ENCODE assay signal across 12 cellular contexts in the genomic region with DNA sequence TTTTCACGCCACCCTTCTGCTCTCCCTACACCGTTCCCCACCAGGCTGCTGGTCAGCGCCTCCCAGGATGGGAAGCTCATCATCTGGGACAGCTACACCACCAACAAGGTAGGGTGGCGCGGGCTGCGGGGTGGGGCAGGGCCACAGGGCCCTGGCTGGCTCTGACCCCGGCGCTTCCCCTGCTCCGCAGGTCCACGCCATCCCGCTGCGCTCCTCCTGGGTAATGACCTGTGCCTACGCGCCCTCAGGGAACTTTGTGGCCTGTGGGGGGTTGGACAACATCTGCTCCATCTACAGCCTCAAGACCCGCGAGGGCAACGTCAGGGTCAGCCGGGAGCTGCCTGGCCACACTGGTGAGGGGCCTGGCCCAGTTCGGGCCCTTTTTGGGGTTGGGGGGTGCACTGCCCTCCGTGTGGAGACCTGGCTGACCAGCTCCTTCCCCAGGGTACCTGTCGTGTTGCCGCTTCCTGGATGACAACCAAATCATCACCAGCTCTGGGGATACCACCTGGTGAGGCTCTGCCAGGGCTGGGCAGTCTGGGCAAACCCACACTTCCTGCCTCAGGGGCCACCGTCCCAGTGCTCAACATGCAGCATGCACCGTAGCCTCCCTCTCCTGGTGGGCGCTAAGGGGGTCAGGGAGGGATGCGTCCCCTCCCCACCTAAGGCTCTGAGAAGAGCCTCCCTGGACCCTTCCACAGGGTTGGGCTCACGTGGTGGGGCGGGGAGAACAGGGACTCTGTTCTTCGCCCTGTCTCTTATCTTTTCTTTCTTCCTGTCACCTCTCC. TPM values are rescaled to one million over a fixed set of nuclear protein-coding genes. Genes with fewer than 3 reads are reported as not detected.
DNase-seq lines count a peak whose midpoint lies in the region; TF ChIP-seq lines count a peak whose summit lies in the region.
"Had no signal": no experiment of that assay in that cellular context is flagged by ENCODE, and none has a peak within 500 bp of the region (broad histone marks: within the 10 kb centered on the region; RNA-seq: fewer than 3 reads in every experiment).

No MANE protein-coding gene starts in this region.

- H3K36me3 ChIP-seq in CD4-positive, alpha-beta memory T cell (ENCODE audit: insufficient read depth, low read length), result peaks cover 31% of the 10 kb centered on the region
- H3K36me3 ChIP-seq in HEK293 (ENCODE audit: control insufficient read depth in 2 of 2, insufficient read depth in 1 of 2, low read length in 2 of 2) (peaks cover 0 to 55% of the 10 kb centered on the region in 2 experiments; a peak in 2 of 3 replicates), neuronal stem cell (replicated peaks in 1 of 2; ENCODE audit: control insufficient read depth in 2 of 2, insufficient read depth in 2 of 2, low read length in 2 of 2) (peaks cover 34 to 62% of the 10 kb centered on the region in 2 donors), esophagus squamous epithelium (peaks cover 37 to 61% (median 38%) of the 10 kb centered on the region in 3 donors)

- H3K27ac ChIP-seq in CD4-positive, alpha-beta memory T cell (ENCODE audit: low read depth, low read length), result no peak overlapping the region
- H3K27ac ChIP-seq in HEK293 (ENCODE audit: extremely low read depth, low read depth, low read length) (peak overlapping the region; percentile 48; the same call in 1 of the 2 replicates), neuronal stem cell (replicated peaks; ENCODE audit: low read length) (no peak overlapping the region), esophagus squamous epithelium (no peak overlapping the region)

- H3K9ac ChIP-seq in neuronal stem cell (ENCODE audit: low read depth, low read length, poor library complexity), result peak overlapping the region; percentile 63

- H4K91ac ChIP-seq in neuronal stem cell (ENCODE audit: low read depth, low read length, poor library complexity), result no peak overlapping the region

- H2BK120ac ChIP-seq in neuronal stem cell (ENCODE audit: low read depth, low read length), result no peak overlapping the region

- no CpG with 5 or more reads among the region's 29 CpGs for WGBS in neuronal stem cell (ENCODE audit: extremely low coverage in 2 of 2, insufficient read length in 2 of 2, insufficient replicate concordance in 1 of 2), 2 donors
- 60 to 80% methylated on average over 1 to 3 of the region's 29 CpGs for WGBS in esophagus squamous epithelium, 2 donors

- H3K36me3 Mint-ChIP-seq in CD4-positive, alpha-beta memory T cell, result peaks cover 8 to 52% of the 10 kb centered on the region in 2 donors
- peaks cover 85% of the 10 kb centered on the region for H3K36me3 Mint-ChIP-seq in dendritic cell treated with granulocyte-macrophage colony-stimulating factor and Interleukin-4, amounts not matched to agents 40 ng/mL and 50 ng/mL, for 4 days (ENCODE audit: low read depth)

- no peak overlapping the region for H2BK15ac ChIP-seq in neuronal stem cell (ENCODE audit: low read length)

- H3K4me1 ChIP-seq in CD4-positive, alpha-beta memory T cell (ENCODE audit: insufficient read depth, low read length), result peaks cover 50% of the 10 kb centered on the region
- peaks cover 6% of the 10 kb centered on the region; the same call in 1 of the 2 replicates for H3K4me1 ChIP-seq in HEK293 (ENCODE audit: control insufficient read depth, insufficient read depth, low read length)
- H3K4me1 ChIP-seq in neuronal stem cell (ENCODE audit: control insufficient read depth in 2 of 2, insufficient read depth in 1 of 2, low read depth in 1 of 2, low read length in 2 of 2), result peaks cover 3 to 4% of the 10 kb centered on the region in 2 donors
- H3K4me1 ChIP-seq in esophagus squamous epithelium, result peaks cover 26 to 81% (median 32%) of the 10 kb centered on the region in 3 donors

- peaks cover 0 to 2% (median 0%) of the 10 kb centered on the region in 8 donors for H3K9me3 Mint-ChIP-seq in CD4-positive, alpha-beta memory T cell
- H3K9me3 Mint-ChIP-seq in dendritic cell treated with granulocyte-macrophage colony-stimulating factor and Interleukin-4, amounts not matched to agents 40 ng/mL and 50 ng/mL, for 4 days, result no peaks in the 10 kb centered on the region

- H2AFZ ChIP-seq in neuronal stem cell (ENCODE audit: low read length), result no peak overlapping the region

- H3K4ac ChIP-seq in neuronal stem cell (ENCODE audit: low read length), result no peak overlapping the region

- no peak for TF ChIP-seq CTCF in HEK293 (tag by site-specific recombination; IDR thresholded peaks at IDR 0.05)
- no peak for TF ChIP-seq CTCF in esophagus squamous epithelium (IDR thresholded peaks at IDR 0.05)

- no peak for DNase-seq in CD4-positive, alpha-beta memory T cell
- DNase-seq in neuronal stem cell (ENCODE audit: low spot score), result no peak
- no peak for DNase-seq in esophagus squamous epithelium (lab: John Stamatoyannopoulos, UW)
- DNase-seq in NCI-H345 treated with DMSO at 0.1 percent for 48 hours (lab: John Stamatoyannopoulos, UW; ENCODE audit: unreplicated experiment), result no peak
- DNase-seq in nucleus accumbens (lab: John Stamatoyannopoulos, UW), result no peak
- DNase-seq: activated CD4-positive, CD25-positive, alpha-beta regulatory T cell; DMS 273 treated with DMSO at 0.1 percent for 48 hours; midbrain; NCI-H2227 treated with DMSO at 0.1 percent for 48 hours had no signal

- TF ChIP-seq POLR2A in esophagus squamous epithelium (IDR thresholded peaks at IDR 0.05), result no peak

- H3K4me3 Mint-ChIP-seq in CD4-positive, alpha-beta memory T cell, result peak overlapping the region in 6 of 8 donors; percentile 31 to 76 (median 60)
- no peak overlapping the region for H3K4me3 Mint-ChIP-seq in dendritic cell treated with granulocyte-macrophage colony-stimulating factor and Interleukin-4, amounts not matched to agents 40 ng/mL and 50 ng/mL, for 4 days

- H3K4me1 Mint-ChIP-seq in CD4-positive, alpha-beta memory T cell, result peaks cover 7 to 53% (median 32%) of the 10 kb centered on the region in 4 donors
- H3K4me1 Mint-ChIP-seq in dendritic cell treated with granulocyte-macrophage colony-stimulating factor and Interleukin-4, amounts not matched to agents 40 ng/mL and 50 ng/mL, for 4 days (ENCODE audit: low read depth), result peaks cover 42% of the 10 kb centered on the region

- no peak overlapping the region for H3K14ac ChIP-seq in neuronal stem cell (ENCODE audit: low read length)

- POLR2A ChIA-PET in CD4-positive, alpha-beta memory T cell (lab: Charles Lee; ENCODE audit: partially characterized antibody), result interaction anchor here (0.7 to 10.8 kb wide), 17 partner anchors 8 to 248 kb away, joined by 3 to 125 read pairs (median 8); a partner anchor contains a TSS
- POLR2A ChIA-PET in HEK293 (lab: Yijun Ruan, JAX), result interaction anchor here (0.6 to 3.8 kb wide), 3 partner anchors 35 to 92 kb away, joined by 4 to 26 read pairs (median 7); a partner anchor contains a TSS

- H2AK5ac ChIP-seq in neuronal stem cell (ENCODE audit: low read depth, low read length), result peak overlapping the region; percentile 63

- H3K4me2 ChIP-seq in neuronal stem cell (ENCODE audit: insufficient read depth, low read length, poor library complexity, severe bottlenecking), result no peak overlapping the region

- H2BK5ac ChIP-seq in neuronal stem cell (ENCODE audit: low read length), result no peak overlapping the region

- peak overlapping the region; percentile 27 for H3K18ac ChIP-seq in neuronal stem cell (ENCODE audit: low read length)

- H2BK12ac ChIP-seq in neuronal stem cell (ENCODE audit: low read length), result no peak overlapping the region

- no peaks in the 10 kb centered on the region for H3K27me3 ChIP-seq in CD4-positive, alpha-beta memory T cell (ENCODE audit: insufficient read depth, low read length)
- no peaks in the 10 kb centered on the region for H3K27me3 ChIP-seq in neuronal stem cell (ENCODE audit: control insufficient read depth in 3 of 3, insufficient read depth in 3 of 3, low read depth in 1 of 3, low read length in 3 of 3)
- H3K27me3 ChIP-seq in esophagus squamous epithelium, result no peaks in the 10 kb centered on the region

- CTCF ChIA-PET in CD4-positive, alpha-beta memory T cell (lab: Charles Lee; ENCODE audit: partially characterized antibody), result interaction anchor here (0.8 to 9.9 kb wide), 6 partner anchors 11 to 109 kb away, joined by 3 to 88 read pairs (median 4); a partner anchor contains a TSS
- CTCF ChIA-PET in HEK293 (lab: Yijun Ruan, JAX), result interaction anchor here (0.6 to 8.4 kb wide), 6 partner anchors 14 to 273 kb away, joined by 3 to 77 read pairs (median 4); a partner anchor contains a TSS

- peaks cover 0 to 1% of the 10 kb centered on the region in 2 donors for H3K27me3 Mint-ChIP-seq in CD4-positive, alpha-beta memory T cell
- H3K27me3 Mint-ChIP-seq in dendritic cell treated with granulocyte-macrophage colony-stimulating factor and Interleukin-4, amounts not matched to agents 40 ng/mL and 50 ng/mL, for 4 days, result no peaks in the 10 kb centered on the region

- peak overlapping the region; percentile 64 to 97 (median 94) for H3K27ac Mint-ChIP-seq in CD4-positive, alpha-beta memory T cell
- peak overlapping the region; percentile 16 for H3K27ac Mint-ChIP-seq in dendritic cell treated with granulocyte-macrophage colony-stimulating factor and Interleukin-4, amounts not matched to agents 40 ng/mL and 50 ng/mL, for 4 days

- no peaks in the 10 kb centered on the region for H3K9me3 ChIP-seq in CD4-positive, alpha-beta memory T cell (ENCODE audit: control insufficient read depth in 1 of 2, low read length in 2 of 2)
- no peaks in the 10 kb centered on the region for H3K9me3 ChIP-seq in HEK293 (ENCODE audit: control insufficient read depth, insufficient read depth, low read depth, low read length)
- peaks cover 0 to 1% of the 10 kb centered on the region in 2 donors for H3K9me3 ChIP-seq in neuronal stem cell (replicated peaks in 1 of 2; ENCODE audit: control insufficient read depth in 2 of 2, insufficient read depth in 1 of 2, low read depth in 1 of 2, low read length in 2 of 2)
- H3K9me3 ChIP-seq in esophagus squamous epithelium, result no peaks in the 10 kb centered on the region

- no peak overlapping the region for H3K4me3 ChIP-seq in CD4-positive, alpha-beta memory T cell (ENCODE audit: low read length in 2 of 2)
- no peak overlapping the region for H3K4me3 ChIP-seq in HEK293 (ENCODE audit: low read depth, low read length)
- H3K4me3 ChIP-seq in neuronal stem cell (ENCODE audit: low read length in 2 of 2), result no peak overlapping the region
- H3K4me3 ChIP-seq in esophagus squamous epithelium, result no peak overlapping the region

- intact Hi-C loops in CD4-positive, alpha-beta memory T cell (cut with micrococcal nuclease), result no loop called here
- intact Hi-C loops in dendritic cell treated with granulocyte-macrophage colony-stimulating factor and Interleukin-4, amounts not matched to agents 40 ng/mL and 50 ng/mL, for 4 days (cut with micrococcal nuclease), result loop anchor here (10.0 kb wide), 1 partner anchor 93 kb away; a partner anchor contains a TSS
- intact Hi-C loops in esophagus squamous epithelium (cut with DNase I), result no loop called here

- H4K8ac ChIP-seq in neuronal stem cell (ENCODE audit: low read depth, low read length), result peak overlapping the region; percentile 92

- H3K79me1 ChIP-seq in neuronal stem cell (ENCODE audit: low read depth, low read length), result peaks cover 24% of the 10 kb centered on the region

- H3K23ac ChIP-seq in neuronal stem cell (ENCODE audit: low read depth, low read length, poor library complexity), result peak overlapping the region; percentile 37

RNA-seq across cellular contexts. Expression of a gene that starts 4.0 kb away (rescaled TPM):
- total RNA-seq in CD4-positive, alpha-beta memory T cell, result 100 to 1,000 TPM; 138 to 144 TPM
- polyA plus RNA-seq in CD4-positive, alpha-beta memory T cell, result 10 to 100 TPM; 48.3 to 60.7 TPM
- polyA plus RNA-seq in neuronal stem cell (2013, experiment 1 of 2), result 110 TPM
- 110 TPM for polyA plus RNA-seq in neuronal stem cell (2013, experiment 2 of 2)
- 100 to 1,000 TPM; 186 to 306 (median 226) TPM for total RNA-seq in esophagus squamous epithelium

RNA-seq across cellular contexts. Expression of a gene that starts 16.5 kb away (rescaled TPM):
- total RNA-seq in CD4-positive, alpha-beta memory T cell, result 100 to 1,000 TPM; 116 to 118 TPM
- 1 to 10 TPM in 1 of 2 donors, under 1 TPM in 1; 0.19 to 3.1 TPM for polyA plus RNA-seq in CD4-positive, alpha-beta memory T cell
- polyA plus RNA-seq in neuronal stem cell (2013, experiment 1 of 2), result 29.2 TPM
- 28.5 TPM for polyA plus RNA-seq in neuronal stem cell (2013, experiment 2 of 2)
- total RNA-seq in esophagus squamous epithelium, result 10 to 100 TPM in 3 of 4 donors, 1 to 10 TPM in 1; 8.0 to 24.2 (median 13.8) TPM

RNA-seq across cellular contexts. Expression of a gene that starts 21.3 kb away (rescaled TPM):
- not detected for total RNA-seq in CD4-positive, alpha-beta memory T cell
- polyA plus RNA-seq in CD4-positive, alpha-beta memory T cell, result not detected
- polyA plus RNA-seq in neuronal stem cell (2013, experiment 1 of 2), result 0.07 TPM
- polyA plus RNA-seq in neuronal stem cell (2013, experiment 2 of 2), result 0.04 TPM
- total RNA-seq in esophagus squamous epithelium, result not detected
- total RNA-seq: skeletal muscle tissue had no signal

RNA-seq across cellular contexts. Expression of a gene that starts 28.4 kb away (rescaled TPM):
- total RNA-seq in CD4-positive, alpha-beta memory T cell, result 10 to 100 TPM; 14.6 to 16.0 TPM
- 10 to 100 TPM; 43.7 to 49.9 TPM for polyA plus RNA-seq in CD4-positive, alpha-beta memory T cell
- polyA plus RNA-seq in neuronal stem cell (2013, experiment 1 of 2), result 50.2 TPM
- polyA plus RNA-seq in neuronal stem cell (2013, experiment 2 of 2), result 53.7 TPM
- 10 to 100 TPM; 28.0 to 36.7 (median 30.0) TPM for total RNA-seq in esophagus squamous epithelium

RNA-seq across cellular contexts. Expression of a gene that starts 36.1 kb away (rescaled TPM):
- total RNA-seq in CD4-positive, alpha-beta memory T cell, result 1 to 10 TPM; 5.4 to 6.2 TPM
- 1 to 10 TPM in 1 of 2 donors, under 1 TPM in 1; 0.75 to 2.8 TPM for polyA plus RNA-seq in CD4-positive, alpha-beta memory T cell
- polyA plus RNA-seq in neuronal stem cell (2013, experiment 1 of 2), result 0.53 TPM
- 0.47 TPM for polyA plus RNA-seq in neuronal stem cell (2013, experiment 2 of 2)
- total RNA-seq in esophagus squamous epithelium, result 1 to 10 TPM in 1 of 4 donors, under 1 TPM in 3; 0.38 to 1.1 (median 0.84) TPM

Comparison
In these comparisons a context has a peak if more than half of its experiments do, and no peak if none do; other contexts are left out.
1. RNA of a gene that starts 16.5 kb away (total RNA-seq): 116 to 118 TPM in CD4-positive, alpha-beta memory T cell; 8.0 to 24.2 TPM in esophagus squamous epithelium; every median in the first group is over 4 times any median in the second.